9 cellular contexts compared by ENCODE assay signal in the genomic region with DNA sequence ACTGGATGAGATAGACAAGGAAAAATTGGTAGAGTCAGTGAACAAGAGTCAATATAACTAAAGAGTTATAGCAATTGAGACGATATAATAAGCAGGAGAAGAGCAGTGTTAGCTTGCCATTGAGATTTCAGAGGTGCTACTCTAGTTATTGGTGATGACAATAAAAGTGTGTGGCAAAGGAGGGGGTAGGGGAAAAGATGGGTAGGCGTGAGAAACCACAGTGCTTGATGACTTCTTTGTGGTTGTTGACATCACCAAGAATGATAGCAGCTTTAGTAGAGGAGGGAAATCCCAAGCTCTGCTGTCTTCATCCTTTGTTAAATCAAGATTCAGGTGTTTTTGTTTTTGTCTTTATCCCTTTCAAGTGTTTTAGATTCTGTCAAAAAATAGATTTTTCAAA.
DNase-seq lines count a peak whose midpoint lies in the region; ATAC-seq and TF ChIP-seq lines count a peak whose summit lies in the region.
"Had no signal": no experiment of that assay in that cellular context is flagged by ENCODE, and none has a peak within 500 bp of the region (broad histone marks: within the 10 kb centered on the region; RNA-seq: fewer than 3 reads in every experiment).

No MANE protein-coding gene starts in this region.

- H3K36me3 ChIP-seq in uterus (no peaks in the 10 kb centered on the region), adrenal gland (replicated peaks in 1 of 2) (no peaks in the 10 kb centered on the region)
- H3K36me3 ChIP-seq: cardiac muscle cell had no signal

- DNase-seq in activated CD4-positive, alpha-beta T cell treated with anti-CD3 and anti-CD28 coated beads, Interleukin-2, amount 10 ng/mL, durations not matched to agents 24 days and 14 days: peak; percentile 87
- peak in 9 of 10 donors; percentile 35 to 82 (median 64) for DNase-seq in naive thymus-derived CD8-positive, alpha-beta T cell
- DNase-seq in SW 1271 (lab: John Stamatoyannopoulos, UW) (no peak), uterus (no peak), HFFc6 (no peak), adrenal gland (no peak)

- peak; percentile 98 for ATAC-seq in GM18498 (IDR thresholded peaks at IDR 0.05; ENCODE audit: unreplicated experiment)
- peak; percentile 92 for ATAC-seq in HG02884 (IDR thresholded peaks at IDR 0.05; ENCODE audit: unreplicated experiment)
- peak; percentile 98 to 99 for ATAC-seq in naive thymus-derived CD8-positive, alpha-beta T cell

- peaks cover 10% of the 10 kb centered on the region for H3K9me3 Mint-ChIP-seq in activated CD4-positive, alpha-beta T cell treated with anti-CD3 and anti-CD28 coated beads, Interleukin-2, amount 10 ng/mL, durations not matched to agents 24 days and 14 days
- no peaks in the 10 kb centered on the region for H3K9me3 Mint-ChIP-seq in naive thymus-derived CD8-positive, alpha-beta T cell
- H3K9me3 Mint-ChIP-seq in HFFc6: no peaks in the 10 kb centered on the region

- TF ChIP-seq POLR2A in uterus (IDR thresholded peaks at IDR 0.05): no peak
- no peak for TF ChIP-seq POLR2A in adrenal gland (IDR thresholded peaks at IDR 0.05)

- intact Hi-C loops in activated CD4-positive, alpha-beta T cell treated with anti-CD3 and anti-CD28 coated beads, Interleukin-2, amount 10 ng/mL, durations not matched to agents 24 days and 14 days (cut with micrococcal nuclease): loop anchor here (1.0 to 10.0 kb wide), 8 partner anchors 109 to 1672 kb away; a partner anchor contains a TSS
- intact Hi-C loops in uterus (cut with DNase I; ENCODE audit: low total_unique reads): no loop called here
- intact Hi-C loops in adrenal gland (cut with DNase I): no loop called here

- peaks cover 46% of the 10 kb centered on the region for H3K27me3 Mint-ChIP-seq in activated CD4-positive, alpha-beta T cell treated with anti-CD3 and anti-CD28 coated beads, Interleukin-2, amount 10 ng/mL, durations not matched to agents 24 days and 14 days
- peaks cover 11 to 40% (median 26%) of the 10 kb centered on the region in 5 donors for H3K27me3 Mint-ChIP-seq in naive thymus-derived CD8-positive, alpha-beta T cell
- peaks cover 5% of the 10 kb centered on the region; the same call in 1 of the 2 replicates for H3K27me3 Mint-ChIP-seq in HFFc6 (ENCODE audit: insufficient read depth)

- H3K4me3 ChIP-seq in uterus: no peak overlapping the region
- no peak overlapping the region for H3K4me3 ChIP-seq in adrenal gland
- H3K4me3 ChIP-seq: cardiac muscle cell had no signal

- TF ChIP-seq CTCF in uterus (IDR thresholded peaks at IDR 0.05) (no peak), HFFc6 (IDR thresholded peaks at IDR 0.05) (no peak), adrenal gland (IDR thresholded peaks at IDR 0.05) (no peak)

- no peaks in the 10 kb centered on the region for H3K27me3 ChIP-seq in uterus
- H3K27me3 ChIP-seq in adrenal gland: no peaks in the 10 kb centered on the region
- H3K27me3 ChIP-seq: cardiac muscle cell had no signal

- H3K27ac ChIP-seq in uterus (no peak overlapping the region), adrenal gland (no peak overlapping the region)
- H3K27ac ChIP-seq: cardiac muscle cell had no signal

- H3K36me3 Mint-ChIP-seq in activated CD4-positive, alpha-beta T cell treated with anti-CD3 and anti-CD28 coated beads, Interleukin-2, amount 10 ng/mL, durations not matched to agents 24 days and 14 days (ENCODE audit: low read depth): no peaks in the 10 kb centered on the region
- no peaks in the 10 kb centered on the region for H3K36me3 Mint-ChIP-seq in naive thymus-derived CD8-positive, alpha-beta T cell
- no peaks in the 10 kb centered on the region for H3K36me3 Mint-ChIP-seq in HFFc6 (ENCODE audit: low read depth)

- 54 to 69% (median 62%) methylated on average over 2 of the region's 2 CpGs for WGBS in adrenal gland, 4 donors

- peaks cover 15% of the 10 kb centered on the region for H3K4me1 Mint-ChIP-seq in activated CD4-positive, alpha-beta T cell treated with anti-CD3 and anti-CD28 coated beads, Interleukin-2, amount 10 ng/mL, durations not matched to agents 24 days and 14 days
- H3K4me1 Mint-ChIP-seq in naive thymus-derived CD8-positive, alpha-beta T cell: peaks cover 6 to 14% (median 9%) of the 10 kb centered on the region in 4 donors
- no peaks in the 10 kb centered on the region for H3K4me1 Mint-ChIP-seq in HFFc6 (ENCODE audit: low read depth)

- H3K27ac Mint-ChIP-seq in activated CD4-positive, alpha-beta T cell treated with anti-CD3 and anti-CD28 coated beads, Interleukin-2, amount 10 ng/mL, durations not matched to agents 24 days and 14 days: peak overlapping the region; percentile 64
- peak overlapping the region in 6 of 10 donors; percentile 6 to 49 (median 36) for H3K27ac Mint-ChIP-seq in naive thymus-derived CD8-positive, alpha-beta T cell
- H3K27ac Mint-ChIP-seq in HFFc6: no peak overlapping the region

- H3K4me1 ChIP-seq in uterus (no peaks in the 10 kb centered on the region), adrenal gland (replicated peaks in 1 of 2) (no peaks in the 10 kb centered on the region)

- no peaks in the 10 kb centered on the region for H3K9me3 ChIP-seq in uterus
- no peaks in the 10 kb centered on the region for H3K9me3 ChIP-seq in adrenal gland (replicated peaks in 1 of 3)

- peak overlapping the region; percentile 45 for H3K4me3 Mint-ChIP-seq in activated CD4-positive, alpha-beta T cell treated with anti-CD3 and anti-CD28 coated beads, Interleukin-2, amount 10 ng/mL, durations not matched to agents 24 days and 14 days
- H3K4me3 Mint-ChIP-seq in naive thymus-derived CD8-positive, alpha-beta T cell: peak overlapping the region in 3 of 10 donors; percentile 3 to 6 (median 6)
- no peak overlapping the region for H3K4me3 Mint-ChIP-seq in HFFc6

- POLR2A ChIA-PET in naive thymus-derived CD8-positive, alpha-beta T cell (lab: Charles Lee): no interaction called here

Comparison
In these comparisons a context has a peak if more than half of its experiments do, and no peak if none do; other contexts are left out.
1. DNase-seq: peak in activated CD4-positive, alpha-beta T cell treated with anti-CD3 and anti-CD28 coated beads, Interleukin-2, amount 10 ng/mL, durations not matched to agents 24 days and 14 days (single experiment) and naive thymus-derived CD8-positive, alpha-beta T cell (9 of 10); none in SW 1271 (0 of 2), uterus (0 of 2), HFFc6 (single experiment) and adrenal gland (0 of 7).
2. Peak in every context shown above with its lines, with median percentiles within 50 percentile points of each other: ATAC-seq.